In genomic region chr15:90293040-90293810, GRCh38 we compare ENCODE assay signal across 8 cellular contexts. TPM values are rescaled to one million over a fixed set of nuclear protein-coding genes. Genes with fewer than 3 reads are reported as not detected.
DNase-seq lines count a peak whose midpoint lies in the region; ATAC-seq, FAIRE-seq and TF ChIP-seq lines count a peak whose summit lies in the region.
"Not testable (repeated sequence)": the region's sequence is repeated elsewhere in the genome, so short reads cannot be mapped to it uniquely, and the experiment has no call there.

No MANE protein-coding gene starts in this region.

- intact Hi-C loops in prostate gland (cut with DNase I); testis (cut with DNase I; ENCODE audit: low total_unique reads): not testable (repeated sequence)

- FAIRE-seq in bronchial epithelial cell (lab: Jason Lieb, UNC), result not testable (repeated sequence)

- H3K79me2 ChIP-seq in DND-41 (ENCODE audit: insufficient read depth, low read length); OCI-LY1 (ENCODE audit: insufficient read depth, low read length): not testable (repeated sequence)

- not testable (repeated sequence) for H3F3A ChIP-seq in OCI-LY1 (ENCODE audit: insufficient read depth, low read length)

- H3K27ac ChIP-seq in DND-41 (ENCODE audit: low read length); OCI-LY1 (ENCODE audit: low read depth, low read length, poor library complexity, severe bottlenecking); iPS DF 6.9 (ENCODE audit: low read length); prostate gland; testis: not testable (repeated sequence)

- not testable (repeated sequence) for H3K9me3 ChIP-seq in DND-41 (ENCODE audit: insufficient read depth, low read length, severe bottlenecking); MG63; OCI-LY1 (ENCODE audit: low read length); iPS DF 6.9 (ENCODE audit: control insufficient read depth, insufficient read depth, low read length); prostate gland; testis

- TF ChIP-seq POLR2A in prostate gland (IDR thresholded peaks at IDR 0.05); testis (IDR thresholded peaks at IDR 0.05): not testable (repeated sequence)

- peak overlapping the region; percentile 38; the same call in 1 of the 2 replicates for H2AFZ ChIP-seq in DND-41 (ENCODE audit: low read depth, low read length)
- not testable (repeated sequence) for H2AFZ ChIP-seq in OCI-LY1 (ENCODE audit: low read length)

- not testable (repeated sequence) for H3K4me2 ChIP-seq in DND-41 (ENCODE audit: insufficient read depth, low read length); OCI-LY1 (ENCODE audit: low read length)

- not testable (repeated sequence) for H4K20me1 ChIP-seq in DND-41 (ENCODE audit: insufficient read depth, low read length); OCI-LY1 (ENCODE audit: insufficient read depth, low read length)

- not testable (repeated sequence) for H3K9ac ChIP-seq in DND-41 (ENCODE audit: low read depth, low read length); OCI-LY1 (ENCODE audit: low read length)

- peak; percentile 75 for TF ChIP-seq CTCF in DND-41 (IDR thresholded peaks at IDR 0.05; ENCODE audit: borderline replicate concordance, extremely low read depth, low read length, poor library complexity, severe bottlenecking)
- TF ChIP-seq CTCF in OCI-LY1 (IDR thresholded peaks at IDR 0.05; ENCODE audit: low read length), result peak; percentile 76
- TF ChIP-seq CTCF in bronchial epithelial cell (IDR thresholded peaks at IDR 0.05; ENCODE audit: insufficient read depth, low read length, severe bottlenecking), result peak; percentile 95
- TF ChIP-seq CTCF in prostate gland (IDR thresholded peaks at IDR 0.05), result peak; percentile 78 to 98 (median 92)
- TF ChIP-seq CTCF in testis (IDR thresholded peaks at IDR 0.05), result peak; percentile 26 to 70 (median 44)

- no CpG with 5 or more reads among the region's 13 CpGs for WGBS in iPS DF 6.9 (ENCODE audit: insufficient coverage, insufficient read length)
- 52% methylated on average over 13 of the region's 13 CpGs for WGBS in prostate gland
- 64 to 75% methylated on average over 8 to 13 of the region's 13 CpGs for WGBS in testis, 2 donors

- H3K4me1 ChIP-seq in DND-41 (ENCODE audit: insufficient read depth, low read length); iPS DF 6.9 (ENCODE audit: control insufficient read depth, insufficient read depth, low read length); prostate gland (replicated peaks); testis: not testable (repeated sequence)
- H3K4me1 ChIP-seq in OCI-LY1 (ENCODE audit: insufficient read depth, low read length, severe bottlenecking), result peaks cover 10% of the 10 kb centered on the region

- not testable (repeated sequence) for H3K9me2 ChIP-seq in OCI-LY1 (ENCODE audit: low read depth, low read length)

- H3K27me3 ChIP-seq in DND-41 (ENCODE audit: insufficient read depth, low read length, poor library complexity); MG63; OCI-LY1 (ENCODE audit: insufficient read depth, low read length); bronchial epithelial cell (ENCODE audit: control insufficient read depth, insufficient read depth, low read length); iPS DF 6.9 (ENCODE audit: control insufficient read depth, insufficient read depth, low read length); prostate gland (replicated peaks; ENCODE audit: insufficient read depth); testis: not testable (repeated sequence)

- DNase-seq in DND-41 (peak; percentile 67), MG63 (peak; percentile 53), bronchial epithelial cell (ENCODE audit: low read depth) (peak; percentile 79), iPS DF 6.9 (ENCODE audit: low read depth, low spot score) (peak; percentile 95), prostate gland (ENCODE audit: low spot score) (peak; percentile 90), testis (peak; percentile 77)
- peak; percentile 83 to 85 for DNase-seq in activated CD4-positive, alpha-beta T cell treated with anti-CD3 and anti-CD28 coated beads, Interleukin-2, amount 50 U/mL, for 48 hours

- not testable (repeated sequence) for H3K4me3 ChIP-seq in DND-41 (ENCODE audit: low read depth in 1 of 2, low read length in 2 of 2); MG63; OCI-LY1 (ENCODE audit: low read depth, low read length, poor library complexity, severe bottlenecking); bronchial epithelial cell (ENCODE audit: low read depth, low read length); iPS DF 6.9 (ENCODE audit: low read length); prostate gland; testis

- not testable (repeated sequence) for ATAC-seq in DND-41 (ENCODE audit: insufficient read depth, low read depth)

- not testable (repeated sequence) for H3K36me3 ChIP-seq in DND-41 (ENCODE audit: insufficient read depth, low read length); MG63; OCI-LY1 (ENCODE audit: insufficient read depth, low read length); bronchial epithelial cell (ENCODE audit: control insufficient read depth, insufficient read depth, low read length); iPS DF 6.9 (ENCODE audit: control insufficient read depth, insufficient read depth, low read length); prostate gland; testis (ENCODE audit: low read depth, missing control alignments)

RNA-seq across cellular contexts. Expression of gene NGRN, which starts 27.8 kb away (rescaled TPM):
- total RNA-seq in MG63 (2014; rRNA removed; shearing (Covaris generic); ENCODE audit: low replicate concordance), result 83.1 and 134 TPM in 2 replicates
- total RNA-seq in bronchial epithelial cell (99.1 and 114 TPM in 2 replicates), prostate gland (100 to 1,000 TPM; 102 to 108 TPM), testis (10 to 100 TPM; 86.1 to 95.6 TPM)
- polyA plus RNA-seq in testis (ENCODE audit: insufficient read depth, low read depth, low replicate concordance), result 82.9 TPM

RNA-seq across cellular contexts. Expression of gene TTLL13, which starts 43.9 kb away (rescaled TPM):
- 0.07 TPM in 1 of 2 replicates, not detected in the other for total RNA-seq in MG63 (2014; rRNA removed; shearing (Covaris generic); ENCODE audit: low replicate concordance)
- under 0.01 TPM in 2 replicates for total RNA-seq in bronchial epithelial cell
- total RNA-seq in prostate gland, result under 1 TPM in 1 of 2 donors, not detected in 1; 0.51 TPM
- 10 to 100 TPM in 1 of 2 donors, 1 to 10 TPM in 1; 6.8 to 18.0 TPM for total RNA-seq in testis
- polyA plus RNA-seq in testis (ENCODE audit: insufficient read depth, low read depth, low replicate concordance), result 30.3 TPM

RNA-seq across cellular contexts. Expression of gene ZNF774, which starts 58.9 kb away (rescaled TPM):
- 0.07 TPM in 1 of 2 replicates, not detected in the other for total RNA-seq in MG63 (2014; rRNA removed; shearing (Covaris generic); ENCODE audit: low replicate concordance)
- total RNA-seq in bronchial epithelial cell, result 3.3 and 4.2 TPM in 2 replicates
- total RNA-seq in prostate gland, result 10 to 100 TPM in 1 of 2 donors, 1 to 10 TPM in 1; 7.5 to 10.5 TPM
- total RNA-seq in testis, result 1 to 10 TPM; 2.5 to 8.7 TPM
- 5.6 TPM for polyA plus RNA-seq in testis (ENCODE audit: insufficient read depth, low read depth, low replicate concordance)

RNA-seq across cellular contexts. Expression of gene GDPGP1, which starts 59.2 kb away (rescaled TPM):
- total RNA-seq in MG63 (2014; rRNA removed; shearing (Covaris generic); ENCODE audit: low replicate concordance), result 0.86 and 6.4 TPM in 2 replicates
- total RNA-seq in bronchial epithelial cell (2.0 and 2.9 TPM in 2 replicates), prostate gland (10 to 100 TPM; 15.4 to 21.5 TPM), testis (10 to 100 TPM in 1 of 2 donors, 1 to 10 TPM in 1; 6.2 to 16.1 TPM)
- polyA plus RNA-seq in testis (ENCODE audit: insufficient read depth, low read depth, low replicate concordance), result 8.9 TPM

RNA-seq across cellular contexts. Expression of gene CIB1, which starts 59.5 kb away (rescaled TPM):
- 48.7 and 158 TPM in 2 replicates for total RNA-seq in MG63 (2014; rRNA removed; shearing (Covaris generic); ENCODE audit: low replicate concordance)
- total RNA-seq in bronchial epithelial cell (41.1 and 50.2 TPM in 2 replicates), prostate gland (100 to 1,000 TPM in 1 of 2 donors, 10 to 100 TPM in 1; 48.3 to 104 TPM), testis (10 to 100 TPM; 50.8 to 78.0 TPM)
- 138 TPM for polyA plus RNA-seq in testis (ENCODE audit: insufficient read depth, low read depth, low replicate concordance)

Comparison
In these comparisons a context has a peak if more than half of its experiments do, and no peak if none do; other contexts are left out.
1. CTCF ChIP-seq: peak in every context shown above with its lines; median percentile 95 in bronchial epithelial cell; 92 in prostate gland; 76 in OCI-LY1; 75 in DND-41; 44 in testis.